Comparison of ENCODE assay signal across 22 cellular contexts in genomic region chr6:166010585-166010984, GRCh38.
"Had no signal": no experiment of that assay in that cellular context is flagged by ENCODE, and none has a peak within 500 bp of the region (broad histone marks: within the 10 kb centered on the region; RNA-seq: fewer than 3 reads in every experiment).

No MANE protein-coding gene starts in this region.

- H3K4me3 ChIP-seq: SJCRH30 had no signal

- H3K9me3 ChIP-seq: SJCRH30 had no signal

- FAIRE-seq: HTR-8/SVneo, RCC 7860 had no signal

- H3K4me1 ChIP-seq: SJCRH30 had no signal

- H3K36me3 ChIP-seq: SJCRH30 had no signal

- DNase-seq: KBM-7, MV-4-11, NCI-H1048, NCI-H1105, NCI-H1417, NCI-H1436 treated with DMSO at 0.1 percent for 48 hours, NCI-H1694, NCI-H187 treated with DMSO at 0.1 percent for 48 hours, NCI-H2029 treated with DMSO at 0.1 percent for 48 hours, NCI-H2171 treated with DMSO at 0.1 percent for 48 hours, NCI-H345, NCI-H446 treated with DMSO at 0.1 percent for 48 hours, NCI-H524, NCI-H526 treated with DMSO at 0.1 percent for 48 hours, NCI-H774, Right ventricle myocardium superior, RPMI8226, SJCRH30 had no signal

- ATAC-seq: SK-N-SH treated with all-trans-retinoic acid at 6 μM for 48 hours had no signal

- H3K27ac ChIP-seq: HL-60, SJCRH30 had no signal
